In genomic region chr12:71548906-71549305, GRCh38 we compare ENCODE assay signal across 29 cellular contexts.
DNase-seq lines count a peak whose midpoint lies in the region; ATAC-seq lines count a peak whose summit lies in the region.
"Had no signal": no experiment of that assay in that cellular context is flagged by ENCODE, and none has a peak within 500 bp of the region (broad histone marks: within the 10 kb centered on the region; RNA-seq: fewer than 3 reads in every experiment).

No MANE protein-coding gene starts in this region.

- DNase-seq in NCI-H2171 treated with DMSO at 0.1 percent for 48 hours (lab: John Stamatoyannopoulos, UW) (peak; percentile 42), NCI-H2171 (lab: John Stamatoyannopoulos, UW) (no peak), NCI-H774 (lab: John Stamatoyannopoulos, UW) (peak; percentile 26), left kidney (ENCODE audit: low read depth, low spot score) (peak; percentile 55)
- no peak for DNase-seq in stimulated activated CD4-positive, alpha-beta T cell treated with anti-CD3 and anti-CD28 coated beads, Interleukin-2, amount 100 ng/mL, for 24 hours
- DNase-seq: activated CD4-positive, alpha-beta T cell treated with anti-CD3 and anti-CD28 coated beads, Interleukin-2, amount 10 ng/mL, durations not matched to agents 7 days and 5 days; activated naive CD8-positive, alpha-beta T cell treated with anti-CD3 and anti-CD28 coated beads, Interleukin-2, amount 50 U/mL, for 24 hours; activated T-cell treated with anti-CD3 and anti-CD28 coated beads, Interleukin-2, amount 50 U/mL, for 4 hours; CD8-positive, alpha-beta T cell; central memory CD4-positive, alpha-beta T cell; DMS79 treated with DMSO at 0.1 percent for 48 hours; gastrocnemius medialis; GF-D8; HCEC 1CT; immature natural killer cell; left ventricle myocardium superior; MV-4-11; naive thymus-derived CD8-positive, alpha-beta T cell; NCI-H446 treated with DMSO at 0.1 percent for 48 hours; occipital lobe; SIG-M5; SW 1271; T1000; tibial artery had no signal

- peak overlapping the region; percentile 40 for H3K27ac ChIP-seq in temporal lobe (ENCODE audit: low read depth, low read length)
- H3K27ac ChIP-seq: KMS-11, tibial artery had no signal

- ATAC-seq in HG02973 (IDR thresholded peaks at IDR 0.05; ENCODE audit: unreplicated experiment) (no peak), GM21515 (IDR thresholded peaks at IDR 0.05; ENCODE audit: unreplicated experiment) (no peak)
- ATAC-seq: activated naive CD8-positive, alpha-beta T cell treated with anti-CD3 and anti-CD28 coated beads, Interleukin-2, amount 50 U/mL, for 24 hours; activated T-cell treated with anti-CD3 and anti-CD28 coated beads, Interleukin-2, amount 50 U/mL, for 4 hours; CD8-positive, alpha-beta T cell; left ventricle myocardium superior; naive thymus-derived CD8-positive, alpha-beta T cell; Panc1 had no signal

Comparison
In these comparisons a context has a peak if more than half of its experiments do, and no peak if none do; other contexts are left out.
1. DNase-seq: peak in NCI-H2171 treated with DMSO at 0.1 percent for 48 hours (single experiment), NCI-H774 (single experiment) and left kidney (single experiment); none in NCI-H2171 (single experiment) and stimulated activated CD4-positive, alpha-beta T cell treated with anti-CD3 and anti-CD28 coated beads, Interleukin-2, amount 100 ng/mL, for 24 hours (0 of 2).